ENCODE assay signal across 17 cellular contexts in the genomic region with DNA sequence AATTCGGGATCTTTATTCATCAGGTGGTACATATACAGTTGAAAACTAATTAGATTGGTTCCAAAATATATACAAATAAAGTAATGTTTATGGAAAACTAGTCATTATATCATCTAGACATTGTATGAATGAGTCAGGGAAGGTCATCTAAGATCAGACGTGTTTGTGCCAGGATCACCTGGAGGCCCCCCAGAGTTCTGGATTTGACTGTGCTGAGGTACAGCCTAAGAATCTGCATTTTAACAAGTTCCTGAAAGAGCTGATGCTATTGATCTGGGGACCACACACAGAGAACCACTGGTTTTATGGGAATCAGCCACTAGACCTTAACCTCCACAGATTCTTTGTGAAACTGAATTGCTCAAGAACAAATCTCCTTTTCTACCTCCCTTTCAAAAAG. TPM values are rescaled to one million over a fixed set of nuclear protein-coding genes. Genes with fewer than 3 reads are reported as not detected.
DNase-seq lines count a peak whose midpoint lies in the region; ATAC-seq and TF ChIP-seq lines count a peak whose summit lies in the region.
"Had no signal": no experiment of that assay in that cellular context is flagged by ENCODE, and none has a peak within 500 bp of the region (broad histone marks: within the 10 kb centered on the region; RNA-seq: fewer than 3 reads in every experiment).

No MANE protein-coding gene starts in this region.

- no peak overlapping the region for H3K27ac ChIP-seq in OCI-LY3 (ENCODE audit: low read length)
- H3K27ac ChIP-seq: C4-2B, GM23248 had no signal

- H3K4me3 ChIP-seq in OCI-LY3 (ENCODE audit: low read length): peak overlapping the region; percentile 59
- H3K4me3 ChIP-seq: GM23248 had no signal

- H3K4me2 ChIP-seq in OCI-LY3 (ENCODE audit: low read length): peak overlapping the region; percentile 75

- no peak overlapping the region for H3K4me3 Mint-ChIP-seq in activated CD8-positive, alpha-beta T cell treated with anti-CD3 and anti-CD28 coated beads for 36 hours
- H3K4me3 Mint-ChIP-seq in activated CD8-positive, alpha-beta T cell treated with anti-CD3 and anti-CD28 coated beads, Interleukin-2, amount 10 ng/mL, durations not matched to agents 7 days and 5 days: no peak overlapping the region
- H3K4me3 Mint-ChIP-seq: CD4-positive, alpha-beta memory T cell; IgD-negative memory B cell had no signal

- TF ChIP-seq CTCF in activated CD8-positive, alpha-beta T cell treated with anti-CD3 and anti-CD28 coated beads for 36 hours (IDR thresholded peaks at IDR 0.05): no peak
- no peak for TF ChIP-seq CTCF in OCI-LY3 (IDR thresholded peaks at IDR 0.05; ENCODE audit: low read depth, low read length)

- H3K79me2 ChIP-seq in OCI-LY3 (ENCODE audit: low read length): no peaks in the 10 kb centered on the region

- 0 out of 2 replicates have a peak, but pooled peaks cover 3% of the 10 kb centered on the region for H4K20me1 ChIP-seq in OCI-LY3 (ENCODE audit: insufficient read depth, low read length)

- no peak overlapping the region for H3K9ac ChIP-seq in OCI-LY3 (ENCODE audit: low read length)
- H3K9ac ChIP-seq: GM23248 had no signal

- H3K36me3 ChIP-seq in OCI-LY3 (replicated peaks; ENCODE audit: low read depth, low read length): no peaks in the 10 kb centered on the region
- H3K36me3 ChIP-seq: BE2C had no signal

- CTCF ChIA-PET in activated CD8-positive, alpha-beta T cell treated with anti-CD3 and anti-CD28 coated beads for 36 hours (lab: Charles Lee): interaction anchor here (2.5 to 4.5 kb wide), 2 partner anchors 33 to 46 kb away, joined by 11 to 28 read pairs; no protein-coding TSS in a partner anchor
- CTCF ChIA-PET in activated CD8-positive, alpha-beta T cell treated with anti-CD3 and anti-CD28 coated beads, Interleukin-2, amount 10 ng/mL, durations not matched to agents 7 days and 5 days (lab: Charles Lee): interaction anchor here (1.6 kb wide), 1 partner anchor 45 kb away, joined by 7 read pairs; no protein-coding TSS in a partner anchor

- peaks cover 35% of the 10 kb centered on the region for H3K27me3 Mint-ChIP-seq in activated CD8-positive, alpha-beta T cell treated with anti-CD3 and anti-CD28 coated beads for 36 hours
- peaks cover 18% of the 10 kb centered on the region for H3K27me3 Mint-ChIP-seq in activated CD8-positive, alpha-beta T cell treated with anti-CD3 and anti-CD28 coated beads, Interleukin-2, amount 10 ng/mL, durations not matched to agents 7 days and 5 days (ENCODE audit: low read depth)

- no peaks in the 10 kb centered on the region for H3K36me3 Mint-ChIP-seq in activated CD8-positive, alpha-beta T cell treated with anti-CD3 and anti-CD28 coated beads for 36 hours (ENCODE audit: low read depth)
- H3K36me3 Mint-ChIP-seq in activated CD8-positive, alpha-beta T cell treated with anti-CD3 and anti-CD28 coated beads, Interleukin-2, amount 10 ng/mL, durations not matched to agents 7 days and 5 days (ENCODE audit: low read depth): no peaks in the 10 kb centered on the region
- H3K36me3 Mint-ChIP-seq: CD4-positive, alpha-beta memory T cell had no signal

- no peak for ATAC-seq in activated CD8-positive, alpha-beta T cell treated with anti-CD3 and anti-CD28 coated beads for 36 hours
- ATAC-seq in activated CD8-positive, alpha-beta T cell treated with anti-CD3 and anti-CD28 coated beads, Interleukin-2, amount 10 ng/mL, durations not matched to agents 7 days and 5 days: no peak
- no peak for ATAC-seq in HG02610 (IDR thresholded peaks at IDR 0.05; ENCODE audit: unreplicated experiment)
- ATAC-seq: HCT116 had no signal

- H3K4me1 ChIP-seq in OCI-LY3 (ENCODE audit: low read length): peaks cover 66% of the 10 kb centered on the region
- H3K4me1 ChIP-seq: BE2C had no signal

- peak; percentile 22 for DNase-seq in activated CD8-positive, alpha-beta T cell treated with anti-CD3 and anti-CD28 coated beads for 36 hours
- DNase-seq in activated CD8-positive, alpha-beta T cell treated with anti-CD3 and anti-CD28 coated beads, Interleukin-2, amount 10 ng/mL, durations not matched to agents 7 days and 5 days: no peak
- peak; percentile 24 for DNase-seq in stimulated activated CD4-positive, alpha-beta T cell treated with anti-CD3 and anti-CD28 coated beads, Interleukin-1b, Interleukin-23, amount 100 ng/mL, for 48 hours
- no peak for DNase-seq in stimulated activated CD4-positive, alpha-beta T cell treated with anti-CD3 and anti-CD28 coated beads, Interleukin-4, amount 100 ng/mL, for 1 hour
- peak; percentile 20 for DNase-seq in islet precursor cell
- DNase-seq in Ammon's horn (ENCODE audit: low spot score): no peak
- DNase-seq: BE2C; CD4-positive, alpha-beta memory T cell; DMS153; DMS79 treated with DMSO at 0.1 percent for 48 hours; EL; GM23248 had no signal

- H2AFZ ChIP-seq in OCI-LY3 (ENCODE audit: low read depth, low read length): no peak overlapping the region
- H2AFZ ChIP-seq: GM23248 had no signal

- H3K27me3 ChIP-seq in OCI-LY3 (ENCODE audit: low read depth, low read length): peaks cover 52% of the 10 kb centered on the region
- H3K27me3 ChIP-seq: BE2C had no signal

- POLR2A ChIA-PET in activated CD8-positive, alpha-beta T cell treated with anti-CD3 and anti-CD28 coated beads for 36 hours (lab: Charles Lee): interaction anchor here (0.8 kb wide), 1 partner anchor 9 kb away, joined by 3 read pairs; no protein-coding TSS in a partner anchor
- POLR2A ChIA-PET in activated CD8-positive, alpha-beta T cell treated with anti-CD3 and anti-CD28 coated beads, Interleukin-2, amount 10 ng/mL, durations not matched to agents 7 days and 5 days (lab: Charles Lee): no interaction called here

- intact Hi-C loops in activated CD8-positive, alpha-beta T cell treated with anti-CD3 and anti-CD28 coated beads for 36 hours (cut with micrococcal nuclease): no loop called here

- no peaks in the 10 kb centered on the region for H3K9me3 Mint-ChIP-seq in activated CD8-positive, alpha-beta T cell treated with anti-CD3 and anti-CD28 coated beads for 36 hours
- no peaks in the 10 kb centered on the region for H3K9me3 Mint-ChIP-seq in activated CD8-positive, alpha-beta T cell treated with anti-CD3 and anti-CD28 coated beads, Interleukin-2, amount 10 ng/mL, durations not matched to agents 7 days and 5 days (ENCODE audit: insufficient read depth)
- H3K9me3 Mint-ChIP-seq: CD4-positive, alpha-beta memory T cell had no signal

- no peak overlapping the region for H3K27ac Mint-ChIP-seq in activated CD8-positive, alpha-beta T cell treated with anti-CD3 and anti-CD28 coated beads for 36 hours
- H3K27ac Mint-ChIP-seq in activated CD8-positive, alpha-beta T cell treated with anti-CD3 and anti-CD28 coated beads, Interleukin-2, amount 10 ng/mL, durations not matched to agents 7 days and 5 days: no peak overlapping the region
- H3K27ac Mint-ChIP-seq: CD4-positive, alpha-beta memory T cell; IgD-negative memory B cell had no signal

- peaks cover 16% of the 10 kb centered on the region for H3K4me1 Mint-ChIP-seq in activated CD8-positive, alpha-beta T cell treated with anti-CD3 and anti-CD28 coated beads for 36 hours (ENCODE audit: low read depth)
- H3K4me1 Mint-ChIP-seq in activated CD8-positive, alpha-beta T cell treated with anti-CD3 and anti-CD28 coated beads, Interleukin-2, amount 10 ng/mL, durations not matched to agents 7 days and 5 days (ENCODE audit: low read depth): no peaks in the 10 kb centered on the region
- H3K4me1 Mint-ChIP-seq: IgD-negative memory B cell had no signal

- no peaks in the 10 kb centered on the region for H3K9me3 ChIP-seq in OCI-LY3 (ENCODE audit: insufficient read depth, low read length)
- H3K9me3 ChIP-seq: BE2C had no signal

RNA-seq across cellular contexts. Expression of a gene that starts 43.2 kb away (rescaled TPM):
- total RNA-seq in activated CD8-positive, alpha-beta T cell treated with anti-CD3 and anti-CD28 coated beads for 36 hours: under 1 TPM; 0.16 to 0.23 TPM
- total RNA-seq in activated CD8-positive, alpha-beta T cell treated with anti-CD3 and anti-CD28 coated beads, Interleukin-2, amount 10 ng/mL, durations not matched to agents 7 days and 5 days: under 1 TPM in 1 of 2 experiments, not detected in 1; 0.18 TPM

Comparison
In these comparisons a context has a peak if more than half of its experiments do, and no peak if none do; other contexts are left out.
1. DNase-seq: peak in activated CD8-positive, alpha-beta T cell treated with anti-CD3 and anti-CD28 coated beads for 36 hours (single experiment), stimulated activated CD4-positive, alpha-beta T cell treated with anti-CD3 and anti-CD28 coated beads, Interleukin-1b, Interleukin-23, amount 100 ng/mL, for 48 hours (single experiment) and islet precursor cell (single experiment); none in activated CD8-positive, alpha-beta T cell treated with anti-CD3 and anti-CD28 coated beads, Interleukin-2, amount 10 ng/mL, durations not matched to agents 7 days and 5 days (single experiment), stimulated activated CD4-positive, alpha-beta T cell treated with anti-CD3 and anti-CD28 coated beads, Interleukin-4, amount 100 ng/mL, for 1 hour (single experiment) and Ammon's horn (single experiment).